In the genomic region with DNA sequence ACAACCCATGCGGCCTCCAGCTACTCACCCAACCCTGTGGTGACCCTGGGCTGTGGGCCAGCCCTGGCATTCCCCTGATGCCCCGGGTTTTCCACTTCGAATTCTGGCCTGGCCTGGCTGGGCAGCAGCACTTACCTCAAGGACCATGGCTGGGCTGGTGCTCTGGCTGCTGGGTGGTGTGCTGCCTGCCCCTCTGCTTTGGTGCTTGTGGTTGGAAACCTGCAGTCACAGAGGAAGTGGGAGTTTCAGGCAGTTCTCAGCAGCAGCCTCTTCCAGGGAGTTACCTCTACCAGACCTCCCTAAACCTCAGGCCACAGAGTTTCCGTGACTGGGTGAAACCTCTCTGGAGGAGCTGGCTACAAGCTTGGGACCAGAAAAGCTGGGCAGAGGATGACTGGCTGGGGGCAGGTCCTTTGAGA, we compare ENCODE assay signal across 9 cellular contexts. TPM values are rescaled to one million over a fixed set of nuclear protein-coding genes. Genes with fewer than 3 reads are reported as not detected.
A peak's percentile ranks its signal among the peaks of the same experiment; 100 is the strongest.
DNase-seq lines count a peak whose midpoint lies in the region; ATAC-seq, FAIRE-seq and TF ChIP-seq lines count a peak whose summit lies in the region.
"Had no signal": no experiment of that assay in that cellular context is flagged by ENCODE, and none has a peak within 500 bp of the region (broad histone marks: within the 10 kb centered on the region; RNA-seq: fewer than 3 reads in every experiment).

Gene CXCR3, minus strand, starts transcription at position 209 of the 419 bp plus-strand sequence. Its CDS starts 62 bp downstream, at position 147.

- FAIRE-seq in astrocyte (lab: Jason Lieb, UNC): no peak

- no peaks in the 10 kb centered on the region for H3K27me3 Mint-ChIP-seq in astrocyte (ENCODE audit: low read depth, unreplicated experiment)

- H3K9me3 Mint-ChIP-seq in astrocyte (ENCODE audit: unreplicated experiment): no peaks in the 10 kb centered on the region

- H3K27ac Mint-ChIP-seq in astrocyte (ENCODE audit: unreplicated experiment): peak within 1 kb of the TSS; percentile 34

- H3K9ac ChIP-seq in astrocyte (ENCODE audit: low read length): no peak within 1 kb of the TSS

- H3K4me2 ChIP-seq in astrocyte (ENCODE audit: low read length): no peak within 1 kb of the TSS

- ATAC-seq in GM18909 (IDR thresholded peaks at IDR 0.05; ENCODE audit: poor library complexity, unreplicated experiment) (peak; percentile 64), HG03103 (IDR thresholded peaks at IDR 0.05; ENCODE audit: low read depth, unreplicated experiment) (peak; percentile 46)

- peaks cover 5% of the 10 kb centered on the region for H3K36me3 Mint-ChIP-seq in astrocyte (ENCODE audit: low read depth, unreplicated experiment)

- no peak within 1 kb of the TSS for H2AFZ ChIP-seq in astrocyte (ENCODE audit: low read depth, low read length)

- no peak within 1 kb of the TSS for H3K4me3 ChIP-seq in astrocyte (ENCODE audit: insufficient read depth, low read depth, low read length)

- no peaks in the 10 kb centered on the region for H3K4me1 ChIP-seq in astrocyte (ENCODE audit: insufficient read depth, low read length)

- DNase-seq in T-helper 9 cell (peak; percentile 43), astrocyte (ENCODE audit: low read depth) (peak; percentile 40), NCI-H187 treated with DMSO at 0.1 percent for 48 hours (lab: John Stamatoyannopoulos, UW) (no peak), D341Med (ENCODE audit: low spot score) (no peak), inferior parietal cortex (ENCODE audit: extremely low spot score) (no peak)
- DNase-seq in stimulated activated CD4-positive, alpha-beta T cell treated with anti-CD3 and anti-CD28 coated beads, TNF-alpha, amount 100 ng/mL, for 48 hours (ENCODE audit: low read depth in 3 of 3): peak; percentile 63 to 72 (median 68)

- no peaks in the 10 kb centered on the region for H3K9me3 ChIP-seq in astrocyte (ENCODE audit: insufficient read depth, low read depth, low read length)

- no peaks in the 10 kb centered on the region for H3K36me3 ChIP-seq in astrocyte (ENCODE audit: insufficient read depth, low read length)

- H3K4me1 Mint-ChIP-seq in astrocyte (ENCODE audit: low read depth, unreplicated experiment): no peaks in the 10 kb centered on the region

- no peak within 1 kb of the TSS for H3K27ac ChIP-seq in astrocyte (ENCODE audit: low read depth, low read length)

- no peak for TF ChIP-seq CTCF in astrocyte (IDR thresholded peaks at IDR 0.05; ENCODE audit: insufficient read depth, low read depth, low read length)

- no peaks in the 10 kb centered on the region for H4K20me1 ChIP-seq in astrocyte (ENCODE audit: insufficient read depth, low read length)

- H3K4me3 Mint-ChIP-seq in astrocyte (ENCODE audit: unreplicated experiment): no peak within 1 kb of the TSS

- no peaks in the 10 kb centered on the region for H3K79me2 ChIP-seq in astrocyte (ENCODE audit: insufficient read depth, low read length)

- H3K27me3 ChIP-seq in astrocyte (ENCODE audit: insufficient read depth, low read length): no peaks in the 10 kb centered on the region

RNA-seq across cellular contexts. Expression of gene CXCR3, which starts in this region (rescaled TPM):
- total RNA-seq in astrocyte: not detected in 2 replicates
- total RNA-seq: lung microvascular endothelial cell had no signal

Comparison
In these comparisons a context has a peak if more than half of its experiments do, and no peak if none do; other contexts are left out.
1. Peak in DNase-seq in astrocyte; RNA of the gene not detected or under 1 TPM.
2. DNase-seq: peak in T-helper 9 cell (single experiment) and stimulated activated CD4-positive, alpha-beta T cell treated with anti-CD3 and anti-CD28 coated beads, TNF-alpha, amount 100 ng/mL, for 48 hours (3 of 3); none in NCI-H187 treated with DMSO at 0.1 percent for 48 hours (single experiment), D341Med (single experiment) and inferior parietal cortex (single experiment).